8 cellular contexts compared by ENCODE assay signal in genomic region chr5:154610321-154611154, GRCh38.
A peak's percentile ranks its signal among the peaks of the same experiment; 100 is the strongest.
DNase-seq lines count a peak whose midpoint lies in the region; ATAC-seq, FAIRE-seq and TF ChIP-seq lines count a peak whose summit lies in the region.

No MANE protein-coding gene starts in this region.

- 3% methylated on average over 25 of the region's 50 CpGs for WGBS in suprapubic skin

- H3K27me3 ChIP-seq in neural progenitor cell, result peaks cover 68% of the 10 kb centered on the region
- H3K27me3 ChIP-seq in suprapubic skin, result peaks cover 56% of the 10 kb centered on the region

- H3K4me3 ChIP-seq in neural progenitor cell, result peak overlapping the region; percentile 48
- H3K4me3 ChIP-seq in suprapubic skin, result peak overlapping the region; percentile 39

- peaks cover 46% of the 10 kb centered on the region for H3K27me3 Mint-ChIP-seq in activated T-helper 2 cell treated with anti-CD3 and anti-CD28 coated beads, Interferon-gamma antibody, Interleukin-2, Interleukin-4, amounts not matched to agents 10 μg/mL and 5 μg/mL and 100 μg/mL, durations not matched to agents 14 hours and 24 hours and 36 hours (ENCODE audit: low read depth)
- peaks cover 48% of the 10 kb centered on the region for H3K27me3 Mint-ChIP-seq in neural progenitor cell (ENCODE audit: insufficient read depth, low read depth)

- no peak overlapping the region for H3K27ac Mint-ChIP-seq in activated T-helper 2 cell treated with anti-CD3 and anti-CD28 coated beads, Interferon-gamma antibody, Interleukin-2, Interleukin-4, amounts not matched to agents 10 μg/mL and 5 μg/mL and 100 μg/mL, durations not matched to agents 14 hours and 24 hours and 36 hours
- H3K27ac Mint-ChIP-seq in neural progenitor cell, result no peak overlapping the region

- ATAC-seq in GM21381 (IDR thresholded peaks at IDR 0.05; ENCODE audit: unreplicated experiment), result peak; percentile 95

- no peaks in the 10 kb centered on the region for H4K20me1 ChIP-seq in neural progenitor cell (ENCODE audit: low read depth)

- peak overlapping the region; percentile 89 for H2AFZ ChIP-seq in neural progenitor cell (replicated peaks)

- no peak overlapping the region for H3K9ac ChIP-seq in neural progenitor cell

- no peaks in the 10 kb centered on the region for H3K79me2 ChIP-seq in neural progenitor cell (ENCODE audit: low read depth)

- H3K27ac ChIP-seq in neural progenitor cell (no peak overlapping the region), suprapubic skin (no peak overlapping the region)

- intact Hi-C loops in activated T-helper 2 cell treated with anti-CD3 and anti-CD28 coated beads, Interferon-gamma antibody, Interleukin-2, Interleukin-4, amounts not matched to agents 10 μg/mL and 5 μg/mL and 100 μg/mL, durations not matched to agents 14 hours and 24 hours and 36 hours (cut with micrococcal nuclease), result loop anchor here (1.0 to 5.0 kb wide), 3 partner anchors 124 to 538 kb away; no protein-coding TSS in a partner anchor

- TF ChIP-seq CTCF in neural progenitor cell (IDR thresholded peaks at IDR 0.05), result peak; percentile 92
- TF ChIP-seq CTCF in suprapubic skin (IDR thresholded peaks at IDR 0.05), result peak; percentile 42 to 82

- peaks cover 4% of the 10 kb centered on the region for H3K4me1 Mint-ChIP-seq in activated T-helper 2 cell treated with anti-CD3 and anti-CD28 coated beads, Interferon-gamma antibody, Interleukin-2, Interleukin-4, amounts not matched to agents 10 μg/mL and 5 μg/mL and 100 μg/mL, durations not matched to agents 14 hours and 24 hours and 36 hours (ENCODE audit: low read depth)
- H3K4me1 Mint-ChIP-seq in neural progenitor cell, result peaks cover 19% of the 10 kb centered on the region

- H3K4me2 ChIP-seq in neural progenitor cell, result peak overlapping the region; percentile 89

- H3K4me1 ChIP-seq in neural progenitor cell (peaks cover 28% of the 10 kb centered on the region), suprapubic skin (peaks cover 19% of the 10 kb centered on the region)

- peaks cover 20% of the 10 kb centered on the region for H3F3A ChIP-seq in neural progenitor cell (ENCODE audit: low read depth)

- H3K9me3 Mint-ChIP-seq in activated T-helper 2 cell treated with anti-CD3 and anti-CD28 coated beads, Interferon-gamma antibody, Interleukin-2, Interleukin-4, amounts not matched to agents 10 μg/mL and 5 μg/mL and 100 μg/mL, durations not matched to agents 14 hours and 24 hours and 36 hours, result no peaks in the 10 kb centered on the region
- H3K9me3 Mint-ChIP-seq in neural progenitor cell, result no peaks in the 10 kb centered on the region

- H3K4me3 Mint-ChIP-seq in activated T-helper 2 cell treated with anti-CD3 and anti-CD28 coated beads, Interferon-gamma antibody, Interleukin-2, Interleukin-4, amounts not matched to agents 10 μg/mL and 5 μg/mL and 100 μg/mL, durations not matched to agents 14 hours and 24 hours and 36 hours (ENCODE audit: low read depth), result no peak overlapping the region
- H3K4me3 Mint-ChIP-seq in neural progenitor cell, result peak overlapping the region; percentile 75

- H3K36me3 Mint-ChIP-seq in activated T-helper 2 cell treated with anti-CD3 and anti-CD28 coated beads, Interferon-gamma antibody, Interleukin-2, Interleukin-4, amounts not matched to agents 10 μg/mL and 5 μg/mL and 100 μg/mL, durations not matched to agents 14 hours and 24 hours and 36 hours (ENCODE audit: low read depth), result no peaks in the 10 kb centered on the region
- H3K36me3 Mint-ChIP-seq in neural progenitor cell, result no peaks in the 10 kb centered on the region

- H3K36me3 ChIP-seq in neural progenitor cell (no peaks in the 10 kb centered on the region), suprapubic skin (no peaks in the 10 kb centered on the region)

- TF ChIP-seq EP300 in suprapubic skin (IDR thresholded peaks at IDR 0.05), result no peak

- DNase-seq in DMS53 (lab: John Stamatoyannopoulos, UW), result peak; percentile 92
- peak; percentile 87 for DNase-seq in HTR-8/SVneo (ENCODE audit: insufficient read length, low spot score)
- peak; percentile 12 for DNase-seq in OCI-M2 (lab: John Stamatoyannopoulos, UW; ENCODE audit: unreplicated experiment)
- peak; percentile 53 for DNase-seq in activated T-helper 2 cell treated with anti-CD3 and anti-CD28 coated beads, Interferon-gamma antibody, Interleukin-2, Interleukin-4, amounts not matched to agents 10 μg/mL and 5 μg/mL and 100 μg/mL, durations not matched to agents 14 hours and 24 hours and 36 hours (ENCODE audit: low spot score)
- peak; percentile 50 for DNase-seq in foreskin melanocyte
- DNase-seq in neural progenitor cell (ENCODE audit: low spot score), result peak; percentile 92
- peak; percentile 77 to 88 for DNase-seq in suprapubic skin (ENCODE audit: low spot score in 2 of 2)

- TF ChIP-seq POLR2A in suprapubic skin (IDR thresholded peaks at IDR 0.05), result no peak

- FAIRE-seq in HTR-8/SVneo (lab: Jason Lieb, UNC), result no peak

- no peaks in the 10 kb centered on the region for H3K9me3 ChIP-seq in neural progenitor cell (ENCODE audit: low read depth)
- H3K9me3 ChIP-seq in suprapubic skin, result no peaks in the 10 kb centered on the region

Comparison
In these comparisons a context has a peak if more than half of its experiments do, and no peak if none do; other contexts are left out.
1. DNase-seq: peak in every context shown above with its lines; median percentile 92 in DMS53; 92 in neural progenitor cell; 87 in HTR-8/SVneo; 82 in suprapubic skin; 53 in activated T-helper 2 cell treated with anti-CD3 and anti-CD28 coated beads, Interferon-gamma antibody, Interleukin-2, Interleukin-4, amounts not matched to agents 10 μg/mL and 5 μg/mL and 100 μg/mL, durations not matched to agents 14 hours and 24 hours and 36 hours; 50 in foreskin melanocyte; 12 in OCI-M2.